Comparison of ENCODE assay signal across 8 cellular contexts in genomic region chr6:36302227-36302976, GRCh38. TPM values are rescaled to one million over a fixed set of nuclear protein-coding genes. Genes with fewer than 3 reads are reported as not detected.
DNase-seq lines count a peak whose midpoint lies in the region; ATAC-seq and TF ChIP-seq lines count a peak whose summit lies in the region.

No MANE protein-coding gene starts in this region.

- H3K27ac ChIP-seq in C4-2B: no peak overlapping the region
- H3K27ac ChIP-seq in neuronal stem cell (replicated peaks; ENCODE audit: low read length): no peak overlapping the region

- H3K4me2 ChIP-seq in neuronal stem cell (ENCODE audit: insufficient read depth, low read length, poor library complexity, severe bottlenecking): no peak overlapping the region

- no peak overlapping the region for H3K23ac ChIP-seq in neuronal stem cell (ENCODE audit: low read depth, low read length, poor library complexity)

- WGBS in neuronal stem cell (ENCODE audit: extremely low coverage in 2 of 2, insufficient read length in 2 of 2, insufficient replicate concordance in 1 of 2), 2 donors: no CpG with 5 or more reads among the region's 13 CpGs

- no peak overlapping the region for H3K14ac ChIP-seq in neuronal stem cell (ENCODE audit: low read length)

- no peaks in the 10 kb centered on the region for H3K27me3 ChIP-seq in neuronal stem cell (ENCODE audit: control insufficient read depth in 3 of 3, insufficient read depth in 3 of 3, low read depth in 1 of 3, low read length in 3 of 3)

- no peaks in the 10 kb centered on the region for H3K36me3 ChIP-seq in neuronal stem cell (replicated peaks in 1 of 2; ENCODE audit: control insufficient read depth in 2 of 2, insufficient read depth in 2 of 2, low read length in 2 of 2)

- DNase-seq in M059J (ENCODE audit: low read depth) (peak; percentile 92), RPMI7951 (ENCODE audit: low read depth) (peak; percentile 83), fibroblast of pulmonary artery (ENCODE audit: low read depth) (peak; percentile 94), neuronal stem cell (ENCODE audit: low spot score) (peak; percentile 88), stromal cell of bone marrow (ENCODE audit: low read depth) (peak; percentile 58)
- DNase-seq in activated T-cell treated with anti-CD3 and anti-CD28 coated beads, Interleukin-2, amount 50 U/mL, for 48 hours: peak; percentile 93 to 96

- no peak overlapping the region for H4K91ac ChIP-seq in neuronal stem cell (ENCODE audit: low read depth, low read length, poor library complexity)

- H4K8ac ChIP-seq in neuronal stem cell (ENCODE audit: low read depth, low read length): no peak overlapping the region

- H3K79me1 ChIP-seq in neuronal stem cell (ENCODE audit: low read depth, low read length): no peaks in the 10 kb centered on the region

- peak; percentile 81 for ATAC-seq in GM19455 (IDR thresholded peaks at IDR 0.05; ENCODE audit: unreplicated experiment)

- H3K18ac ChIP-seq in neuronal stem cell (ENCODE audit: low read length): peak overlapping the region; percentile 21

- H3K4me1 ChIP-seq in neuronal stem cell (ENCODE audit: control insufficient read depth in 2 of 2, insufficient read depth in 1 of 2, low read depth in 1 of 2, low read length in 2 of 2): peaks cover 7 to 8% of the 10 kb centered on the region in 2 donors

- TF ChIP-seq CTCF in C4-2B (conservative IDR thresholded peaks at IDR 0.05): peak; percentile 98
- TF ChIP-seq CTCF in fibroblast of pulmonary artery (IDR thresholded peaks at IDR 0.05; ENCODE audit: low read length, missing control alignments): peak; percentile 97

- H2BK5ac ChIP-seq in neuronal stem cell (ENCODE audit: low read length): no peak overlapping the region

- H3K4ac ChIP-seq in neuronal stem cell (ENCODE audit: low read length): no peak overlapping the region

- peak overlapping the region; percentile 13 for H2AK5ac ChIP-seq in neuronal stem cell (ENCODE audit: low read depth, low read length)

- no peaks in the 10 kb centered on the region for H3K9me3 ChIP-seq in neuronal stem cell (replicated peaks in 1 of 2; ENCODE audit: control insufficient read depth in 2 of 2, insufficient read depth in 1 of 2, low read depth in 1 of 2, low read length in 2 of 2)

- no peak overlapping the region for H2BK12ac ChIP-seq in neuronal stem cell (ENCODE audit: low read length)

- H2BK120ac ChIP-seq in neuronal stem cell (ENCODE audit: low read depth, low read length): no peak overlapping the region

- no peak overlapping the region for H3K9ac ChIP-seq in neuronal stem cell (ENCODE audit: low read depth, low read length, poor library complexity)

- H3K4me3 ChIP-seq in fibroblast of pulmonary artery (replicated peaks; ENCODE audit: low read depth, low read length): no peak overlapping the region
- H3K4me3 ChIP-seq in neuronal stem cell (ENCODE audit: low read length in 2 of 2): no peak overlapping the region

- peak overlapping the region; percentile 28 for H2AFZ ChIP-seq in neuronal stem cell (ENCODE audit: low read length)

- H2BK15ac ChIP-seq in neuronal stem cell (ENCODE audit: low read length): no peak overlapping the region

RNA-seq across cellular contexts. Expression of gene PNPLA1, which starts 32.5 kb away (rescaled TPM):
- 0.05 and 0.27 TPM in 2 replicates for total RNA-seq in M059J (2014; rRNA removed; shearing (Covaris generic))
- total RNA-seq in RPMI7951 (2014; rRNA removed; shearing (Covaris generic)): not detected in 2 replicates
- 0.04 TPM for polyA plus RNA-seq in neuronal stem cell (2013, experiment 1 of 2)
- polyA plus RNA-seq in neuronal stem cell (2013, experiment 2 of 2): 0.07 TPM

RNA-seq across cellular contexts. Expression of gene BNIP5, which starts 34.3 kb away (rescaled TPM):
- total RNA-seq in M059J (2014; rRNA removed; shearing (Covaris generic)): not detected in 2 replicates
- not detected in 2 replicates for total RNA-seq in RPMI7951 (2014; rRNA removed; shearing (Covaris generic))
- polyA plus RNA-seq in neuronal stem cell (2013, experiment 1 of 2): 0.01 TPM
- 0.03 TPM for polyA plus RNA-seq in neuronal stem cell (2013, experiment 2 of 2)
